In the genomic region with DNA sequence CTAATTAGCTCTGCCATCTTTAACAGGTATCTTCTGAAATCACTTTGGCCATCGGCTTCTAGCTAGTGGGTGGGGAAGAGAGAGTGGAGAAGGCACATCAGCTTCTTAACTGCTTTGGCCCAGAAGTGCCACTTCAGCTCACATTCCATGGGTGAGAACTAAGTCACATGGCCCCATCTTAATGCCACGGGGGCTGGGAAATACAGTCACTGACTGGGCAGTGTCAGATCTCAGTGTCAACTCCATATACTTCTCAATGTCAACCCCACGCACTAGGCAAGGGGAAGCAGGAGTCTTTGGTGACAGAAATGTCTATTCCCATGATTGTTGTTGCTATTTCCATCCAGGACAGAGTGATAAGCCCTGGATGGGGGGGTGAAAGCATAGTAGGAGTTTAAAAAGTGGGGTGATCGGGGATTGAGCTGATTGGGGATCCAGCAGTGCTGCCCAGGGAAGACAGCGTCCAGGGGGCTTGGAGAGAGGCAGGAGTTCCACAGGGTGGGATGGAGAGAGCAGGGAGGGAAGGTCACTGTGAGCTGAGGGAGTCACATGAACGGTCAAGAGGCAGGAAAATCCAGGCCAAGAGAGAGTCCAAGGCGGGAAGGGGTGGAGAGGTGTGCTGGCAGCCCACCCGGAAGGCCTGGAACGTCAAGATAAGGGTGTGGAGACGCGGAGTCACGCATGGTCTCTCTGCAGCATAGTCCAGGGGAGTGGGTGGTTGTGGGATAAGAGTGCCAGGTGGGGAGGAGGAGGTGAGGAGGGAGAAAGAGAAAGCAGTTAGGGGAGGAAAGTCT, we compare ENCODE assay signal across 10 cellular contexts. TPM values are rescaled to one million over a fixed set of nuclear protein-coding genes. Genes with fewer than 3 reads are reported as not detected.
DNase-seq lines count a peak whose midpoint lies in the region; ATAC-seq, FAIRE-seq and TF ChIP-seq lines count a peak whose summit lies in the region.
"Had no signal": no experiment of that assay in that cellular context is flagged by ENCODE, and none has a peak within 500 bp of the region (broad histone marks: within the 10 kb centered on the region; RNA-seq: fewer than 3 reads in every experiment).

No MANE protein-coding gene starts in this region.

- intact Hi-C loops in HCT116 (cut with micrococcal nuclease), result no loop called here

- WGBS in adipose tissue, 3 donors, result 53 to 60% (median 56%) methylated on average over 12 of the region's 12 CpGs
- WGBS in hepatocyte (ENCODE audit: low lambda C conversion rate, missing lambda C conversion rate), result 71% methylated on average over 12 of the region's 12 CpGs

- POLR2A ChIA-PET in HCT116 (lab: Charles Lee), result interaction anchor here (1.3 to 2.1 kb wide), 3 partner anchors 11 to 171 kb away, joined by 4 to 6 read pairs (median 5); a partner anchor contains a TSS

- H3K9me3 ChIP-seq in HCT116 (ENCODE audit: control insufficient read depth in 1 of 2, insufficient read depth in 1 of 2, low read depth in 1 of 2, low read length in 2 of 2) (no peaks in the 10 kb centered on the region), hepatocyte (ENCODE audit: low read depth) (no peaks in the 10 kb centered on the region), skeletal muscle tissue (ENCODE audit: control insufficient read depth in 3 of 3, low read length in 3 of 3) (no peaks in the 10 kb centered on the region)

- no peak for DNase-seq in HCT116 (ENCODE audit: low read depth, low spot score)
- no peak for DNase-seq in hepatocyte (ENCODE audit: low spot score)
- DNase-seq in DMS153 (lab: John Stamatoyannopoulos, UW), result no peak
- no peak for DNase-seq in frontal cortex (ENCODE audit: low spot score in 2 of 2)
- no peak for DNase-seq in NK-92 treated with Interleukin-12 subunit alpha and Interleukin-12 subunit beta, amount 100 ng/mL, for 24 hours (lab: John Stamatoyannopoulos, UW)
- DNase-seq: activated CD4-positive, alpha-beta T cell treated with anti-CD3 and anti-CD28 coated beads, Interleukin-2, amount 50 U/mL, for 1 hour; NCI-H774 had no signal

- H3K9me2 ChIP-seq in HCT116 (ENCODE audit: insufficient read depth), result no peaks in the 10 kb centered on the region
- H3K9me2 ChIP-seq in hepatocyte (replicated peaks; ENCODE audit: insufficient read depth), result no peaks in the 10 kb centered on the region

- H3K9ac ChIP-seq in HCT116 (ENCODE audit: low read length) (peak overlapping the region; percentile 15; the same call in 1 of the 2 replicates), skeletal muscle tissue (ENCODE audit: low read depth in 1 of 3, low read length in 3 of 3) (peak overlapping the region in 1 of 3 donors; percentile 26)

- no peak for TF ChIP-seq RAD21 in HCT116 (IDR thresholded peaks at IDR 0.05; ENCODE audit: low read depth)

- FAIRE-seq in frontal cortex (lab: Jason Lieb, UNC), result no peak

- H3K79me2 ChIP-seq in HCT116 (ENCODE audit: insufficient read depth, low read length) (no peaks in the 10 kb centered on the region), hepatocyte (no peaks in the 10 kb centered on the region)

- H4K20me1 ChIP-seq in HCT116 (ENCODE audit: insufficient read depth) (no peaks in the 10 kb centered on the region), hepatocyte (ENCODE audit: insufficient read depth, poor library complexity, severe bottlenecking) (no peaks in the 10 kb centered on the region)

- no peaks in the 10 kb centered on the region for H3K27me3 ChIP-seq in HCT116 (ENCODE audit: insufficient read depth, low read length)
- no peaks in the 10 kb centered on the region for H3K27me3 ChIP-seq in hepatocyte
- H3K27me3 ChIP-seq in skeletal muscle tissue (ENCODE audit: control insufficient read depth in 3 of 3, insufficient read depth in 3 of 3, low read length in 3 of 3), result no peaks in the 10 kb centered on the region

- TF ChIP-seq CTCF in HCT116 (IDR thresholded peaks at IDR 0.05 in 2 of 3, conservative IDR thresholded peaks at IDR 0.05 in 1 of 3; ENCODE audit: borderline replicate concordance in 1 of 3, insufficient read depth in 1 of 3, low read depth in 2 of 3, low read length in 2 of 3) (no peak), hepatocyte (IDR thresholded peaks at IDR 0.05; ENCODE audit: poor library complexity) (no peak)

- CTCF ChIA-PET in HCT116 (lab: Charles Lee), result interaction anchor here (1.1 to 5.2 kb wide), 4 partner anchors 24 to 174 kb away, joined by 3 to 22 read pairs (median 4); no protein-coding TSS in a partner anchor

- H3K4me3 ChIP-seq in HCT116 (replicated peaks in 1 of 2; ENCODE audit: low read depth in 1 of 2, low read length in 2 of 2) (0 out of 4 replicates have a peak overlapping the region, but pooled peaks of 1 of the 2 experiments have one; percentile 13), hepatocyte (no peak overlapping the region), skeletal muscle tissue (ENCODE audit: low read length in 3 of 3) (no peak overlapping the region)

- peak overlapping the region; percentile 54 for H3K27ac ChIP-seq in HCT116 (ENCODE audit: low read depth, low read length)
- H3K27ac ChIP-seq in adipose tissue (ENCODE audit: low read depth, low read length), result peak overlapping the region; percentile 77
- peak overlapping the region; percentile 49 for H3K27ac ChIP-seq in hepatocyte
- H3K27ac ChIP-seq in skeletal muscle tissue (ENCODE audit: low read depth, low read length), result peak overlapping the region; percentile 77

- TF ChIP-seq POLR2A in HCT116 (IDR thresholded peaks at IDR 0.05; ENCODE audit: borderline replicate concordance, extremely low read depth, insufficient read depth, insufficient read length), result no peak

- no TSS peak for BruUV-seq in HCT116 (replicated peaks; lab: Mats Ljungman, UMichigan)

- H3K4me2 ChIP-seq in HCT116 (ENCODE audit: low read length) (peak overlapping the region; percentile 62), hepatocyte (no peak overlapping the region)

- H3K4me1 ChIP-seq in HCT116 (ENCODE audit: control insufficient read depth in 1 of 2, insufficient read depth in 2 of 2, low read length in 2 of 2) (peaks cover 35 to 60% of the 10 kb centered on the region in 2 experiments), hepatocyte (ENCODE audit: insufficient read depth) (peaks cover 18% of the 10 kb centered on the region), skeletal muscle tissue (ENCODE audit: control insufficient read depth in 3 of 3, insufficient read depth in 3 of 3, low read length in 3 of 3) (peaks cover 62 to 70% (median 70%) of the 10 kb centered on the region in 3 donors)

- H2AFZ ChIP-seq in HCT116 (ENCODE audit: low read depth, low read length, poor library complexity, severe bottlenecking) (peak overlapping the region; percentile 52), hepatocyte (no peak overlapping the region)

- RAD21 ChIA-PET in HCT116 (lab: Charles Lee; ENCODE audit: low non-redundant PET in 1 of 2, low total read pairs in 2 of 2, uncharacterized antibody in 2 of 2, unreplicated experiment in 2 of 2), result interaction anchor here in 1 of 2 experiments (0.7 kb wide), 1 partner anchor 119 kb away, joined by 5 read pairs; a partner anchor contains a TSS

- no peaks in the 10 kb centered on the region for H3K36me3 ChIP-seq in HCT116 (ENCODE audit: control insufficient read depth in 1 of 2, insufficient read depth in 2 of 2, low read length in 2 of 2)
- no peaks in the 10 kb centered on the region for H3K36me3 ChIP-seq in hepatocyte (replicated peaks; ENCODE audit: insufficient read depth, low read depth)
- no peaks in the 10 kb centered on the region for H3K36me3 ChIP-seq in skeletal muscle tissue (ENCODE audit: control insufficient read depth in 3 of 3, insufficient read depth in 3 of 3, low read length in 3 of 3)

- ATAC-seq in HCT116 (no peak), HG02588 (IDR thresholded peaks at IDR 0.05; ENCODE audit: unreplicated experiment) (no peak)

TF ChIP-seq in HCT116, 20 proteins besides CTCF, POLR2A, EP300 and RAD21:
- TF ChIP-seq CEBPB (IDR thresholded peaks at IDR 0.05; ENCODE audit: low read depth) (no peak), POLR2AphosphoS5 (IDR thresholded peaks at IDR 0.05; ENCODE audit: low read depth, low read length) (no peak)

RNA-seq across cellular contexts. Expression of a gene that starts 29.2 kb away (rescaled TPM):
- 0.69 TPM for total RNA-seq in HCT116 (2021; ENCODE audit: unreplicated experiment)
- 0.15 TPM in 1 of 2 replicates, not detected in the other for polyA plus RNA-seq in HCT116 (2012)
- polyA plus RNA-seq in adipose tissue, result 1 to 10 TPM in 2 of 3 donors, under 1 TPM in 1; 0.56 to 2.8 (median 1.7) TPM
- total RNA-seq in hepatocyte, result 0.16 and 2.8 TPM in 2 replicates
- polyA plus RNA-seq in hepatocyte, result 2.9 and 4.1 TPM in 2 replicates
- total RNA-seq in skeletal muscle tissue, result 1.0 TPM
- not detected for total RNA-seq in frontal cortex

RNA-seq across cellular contexts. Expression of a gene that starts 34.7 kb away (rescaled TPM):
- 36.6 TPM for total RNA-seq in HCT116 (2021; ENCODE audit: unreplicated experiment)
- polyA plus RNA-seq in HCT116 (2012), result 7.4 and 9.3 TPM in 2 replicates
- under 1 TPM in 2 of 3 donors, not detected in 1; 0.01 to 0.19 TPM for polyA plus RNA-seq in adipose tissue
- total RNA-seq in hepatocyte, result not detected in 2 replicates
- polyA plus RNA-seq in hepatocyte, result 0.07 TPM in 2 replicates
- total RNA-seq in skeletal muscle tissue, result not detected
- total RNA-seq in frontal cortex, result not detected

Comparison
In these comparisons a context has a peak if more than half of its experiments do, and no peak if none do; other contexts are left out.
1. RNA of a gene that starts 34.7 kb away (total RNA-seq): 36.6 TPM in HCT116 (single experiment); not detected in hepatocyte, not detected in skeletal muscle tissue (single experiment) and not detected in frontal cortex (single experiment); every median in the first group is over 10 times any median in the second.
2. Peak in every context shown above with its lines, with median percentiles within 50 percentile points of each other: H3K27ac ChIP-seq.